8 cellular contexts compared by ENCODE assay signal in genomic region chr5:160649304-160649703, GRCh38.
A peak's percentile ranks its signal among the peaks of the same experiment; 100 is the strongest.
DNase-seq lines count a peak whose midpoint lies in the region; ATAC-seq and TF ChIP-seq lines count a peak whose summit lies in the region.
"Had no signal": no experiment of that assay in that cellular context is flagged by ENCODE, and none has a peak within 500 bp of the region (broad histone marks: within the 10 kb centered on the region; RNA-seq: fewer than 3 reads in every experiment).

No MANE protein-coding gene starts in this region.

- no peak overlapping the region for H3K27ac ChIP-seq in neural progenitor cell

- H3K9me3 Mint-ChIP-seq in neural progenitor cell: no peaks in the 10 kb centered on the region

- H3K79me2 ChIP-seq in neural progenitor cell (ENCODE audit: low read depth): no peaks in the 10 kb centered on the region

- no peaks in the 10 kb centered on the region for H4K20me1 ChIP-seq in neural progenitor cell (ENCODE audit: low read depth)

- H2AFZ ChIP-seq in neural progenitor cell (replicated peaks): peak overlapping the region; percentile 45

- no peak overlapping the region for H3K9ac ChIP-seq in neural progenitor cell

- peaks cover 7% of the 10 kb centered on the region for H3F3A ChIP-seq in neural progenitor cell (ENCODE audit: low read depth)

- no peaks in the 10 kb centered on the region for H3K4me1 ChIP-seq in neural progenitor cell

- H3K36me3 Mint-ChIP-seq in neural progenitor cell: no peaks in the 10 kb centered on the region

- peak; percentile 0 for DNase-seq in SHP77 treated with DMSO at 0.1 percent for 48 hours (lab: John Stamatoyannopoulos, UW)
- DNase-seq in neural progenitor cell (ENCODE audit: low spot score): peak; percentile 67
- no peak for DNase-seq in stimulated activated CD4-positive, alpha-beta T cell treated with anti-CD3 and anti-CD28 coated beads, Interleukin-12 subunit alpha, Interleukin-12 subunit beta, amount 100 ng/mL, for 4 hours
- DNase-seq in stimulated activated naive CD8-positive, alpha-beta T cell treated with anti-CD3 and anti-CD28 coated beads, Interleukin-15, Interleukin-2, amounts not matched to agents 100 U/mL and 50 U/mL, for 24 hours: no peak
- no peak for DNase-seq in NCI-H1048 (lab: John Stamatoyannopoulos, UW)
- DNase-seq: activated gamma-delta T cell had no signal

- H3K4me3 Mint-ChIP-seq in neural progenitor cell: no peak overlapping the region

- peak; percentile 69 for TF ChIP-seq CTCF in neural progenitor cell (IDR thresholded peaks at IDR 0.05)

- no peak overlapping the region for H3K4me2 ChIP-seq in neural progenitor cell

- ATAC-seq in GM18519 (IDR thresholded peaks at IDR 0.05; ENCODE audit: low FRiP score, unreplicated experiment) (peak; percentile 70), HG03039 (IDR thresholded peaks at IDR 0.05; ENCODE audit: unreplicated experiment) (peak; percentile 53)
- ATAC-seq in stimulated activated naive CD8-positive, alpha-beta T cell treated with anti-CD3 and anti-CD28 coated beads, Interleukin-15, Interleukin-2, amounts not matched to agents 100 U/mL and 50 U/mL, for 24 hours: no peak

- no peaks in the 10 kb centered on the region for H3K27me3 Mint-ChIP-seq in neural progenitor cell (ENCODE audit: insufficient read depth, low read depth)

- H3K27me3 ChIP-seq in neural progenitor cell: no peaks in the 10 kb centered on the region

- no peaks in the 10 kb centered on the region for H3K4me1 Mint-ChIP-seq in neural progenitor cell

- no peak overlapping the region for H3K4me3 ChIP-seq in neural progenitor cell

- no peaks in the 10 kb centered on the region for H3K9me3 ChIP-seq in neural progenitor cell (ENCODE audit: low read depth)

- no peaks in the 10 kb centered on the region for H3K36me3 ChIP-seq in neural progenitor cell

- H3K27ac Mint-ChIP-seq in neural progenitor cell: no peak overlapping the region

Comparison
In these comparisons a context has a peak if more than half of its experiments do, and no peak if none do; other contexts are left out.
1. DNase-seq: peak in SHP77 treated with DMSO at 0.1 percent for 48 hours (single experiment) and neural progenitor cell (single experiment); none in stimulated activated CD4-positive, alpha-beta T cell treated with anti-CD3 and anti-CD28 coated beads, Interleukin-12 subunit alpha, Interleukin-12 subunit beta, amount 100 ng/mL, for 4 hours (single experiment), stimulated activated naive CD8-positive, alpha-beta T cell treated with anti-CD3 and anti-CD28 coated beads, Interleukin-15, Interleukin-2, amounts not matched to agents 100 U/mL and 50 U/mL, for 24 hours (single experiment) and NCI-H1048 (single experiment).